In genomic region chr7:43872401-43873165, GRCh38 we compare ENCODE assay signal across 8 cellular contexts. TPM values are rescaled to one million over a fixed set of nuclear protein-coding genes. Genes with fewer than 3 reads are reported as not detected.
DNase-seq lines count a peak whose midpoint lies in the region; ATAC-seq and TF ChIP-seq lines count a peak whose summit lies in the region.

No MANE protein-coding gene starts in this region.

- no peak overlapping the region for H2AFZ ChIP-seq in mammary epithelial cell (ENCODE audit: low read depth, low read length)

- WGBS in mammary epithelial cell (ENCODE audit: low coverage, missing lambda C conversion rate) = 70% methylated on average over 7 of the region's 7 CpGs
- WGBS in testis, 2 donors = 36 to 44% methylated on average over 7 of the region's 7 CpGs

- H4K20me1 ChIP-seq in mammary epithelial cell (ENCODE audit: insufficient read depth, low read length) = no peaks in the 10 kb centered on the region

- ATAC-seq in GM21737 (IDR thresholded peaks at IDR 0.05; ENCODE audit: unreplicated experiment) = no peak
- no peak for ATAC-seq in HG03108 (IDR thresholded peaks at IDR 0.05; ENCODE audit: unreplicated experiment)

- H3K4me2 ChIP-seq in mammary epithelial cell (ENCODE audit: insufficient read depth, low read depth, low read length) = peak overlapping the region; percentile 13

- H3K9me3 ChIP-seq in mammary epithelial cell (replicated peaks; ENCODE audit: insufficient read depth, low read length) = peaks cover 9% of the 10 kb centered on the region
- H3K9me3 ChIP-seq in testis = no peaks in the 10 kb centered on the region

- TF ChIP-seq POLR2A in testis (IDR thresholded peaks at IDR 0.05) = no peak

- peak; percentile 79 for DNase-seq in HPDE6-E6E7 (ENCODE audit: extremely low spot score)
- peak; percentile 81 for DNase-seq in mammary epithelial cell
- peak; percentile 85 for DNase-seq in iris pigment epithelial cell (ENCODE audit: low read depth)
- peak; percentile 53 for DNase-seq in testis
- DNase-seq in T-helper 9 cell = no peak
- DNase-seq in NCI-H1105 treated with DMSO at 0.1 percent for 48 hours (lab: John Stamatoyannopoulos, UW) = no peak

- no peak overlapping the region for H3K4me3 ChIP-seq in mammary epithelial cell (replicated peaks in 1 of 3; ENCODE audit: insufficient read depth in 1 of 3, low read depth in 2 of 3, low read length in 3 of 3)
- H3K4me3 ChIP-seq in testis = no peak overlapping the region

- H3K27me3 ChIP-seq in mammary epithelial cell (ENCODE audit: insufficient read depth, low read length) (no peaks in the 10 kb centered on the region), testis (no peaks in the 10 kb centered on the region)

- TF ChIP-seq CTCF in mammary epithelial cell (conservative IDR thresholded peaks at IDR 0.05 in 1 of 2, IDR thresholded peaks at IDR 0.05 in 1 of 2; ENCODE audit: extremely low read depth in 1 of 2, insufficient read depth in 1 of 2, low read depth in 1 of 2, low read length in 2 of 2) (no peak), testis (IDR thresholded peaks at IDR 0.05) (no peak)

- peaks cover 23% of the 10 kb centered on the region for H3K79me2 ChIP-seq in mammary epithelial cell (ENCODE audit: insufficient read depth, low read length)

- peaks cover 42% of the 10 kb centered on the region for H3K4me1 ChIP-seq in mammary epithelial cell (ENCODE audit: insufficient read depth, low read length)
- H3K4me1 ChIP-seq in testis = peaks cover 10% of the 10 kb centered on the region

- dilution Hi-C loops in mammary epithelial cell (cut with HindIII; ENCODE audit: low sequenced_read_pairs) = no loop called here

- intact Hi-C loops in mammary epithelial cell (cut with micrococcal nuclease) (no loop called here), testis (cut with DNase I; ENCODE audit: low total_unique reads) (no loop called here)

- H3K27ac ChIP-seq in mammary epithelial cell (ENCODE audit: insufficient read depth, low read depth, low read length) (peak overlapping the region; percentile 43), testis (peak overlapping the region in 1 of 2 donors; percentile 42)

- BruUV-seq in mammary epithelial cell (replicated peaks; lab: Mats Ljungman, UMichigan) = TSS peak; percentile 20

- CTCF ChIA-PET in mammary epithelial cell (lab: Charles Lee; ENCODE audit: low non-redundant PET) = no interaction called here

- H3K9ac ChIP-seq in mammary epithelial cell (ENCODE audit: insufficient read depth, low read length) = peak overlapping the region; percentile 48

- H3K36me3 ChIP-seq in mammary epithelial cell (ENCODE audit: insufficient read depth, low read length) (peaks cover 13% of the 10 kb centered on the region), testis (ENCODE audit: low read depth, missing control alignments) (no peaks in the 10 kb centered on the region)

- in situ Hi-C loops in mammary epithelial cell (cut with MboI; ENCODE audit: low sequenced_read_pairs in 2 of 2) = no loop called here

RNA-seq across cellular contexts. Expression of gene MRPS24, which starts 3.3 kb away (rescaled TPM):
- total RNA-seq in mammary epithelial cell (100 to 1,000 TPM in 1 of 2 donors, 10 to 100 TPM in 1; 49.0 to 114 TPM), testis (10 to 100 TPM; 71.1 to 80.8 TPM)
- polyA plus RNA-seq in mammary epithelial cell (149 TPM), testis (ENCODE audit: insufficient read depth, low read depth, low replicate concordance) (115 TPM)
- 144 TPM for polyA minus RNA-seq in mammary epithelial cell

RNA-seq across cellular contexts. Expression of gene URGCP, which starts 33.8 kb away (rescaled TPM):
- 10 to 100 TPM; 28.0 to 40.5 TPM for total RNA-seq in mammary epithelial cell
- 21.8 TPM for polyA plus RNA-seq in mammary epithelial cell
- polyA minus RNA-seq in mammary epithelial cell = 76.9 TPM
- 10 to 100 TPM; 24.9 to 33.0 TPM for total RNA-seq in testis
- 20.1 TPM for polyA plus RNA-seq in testis (ENCODE audit: insufficient read depth, low read depth, low replicate concordance)

RNA-seq across cellular contexts. Expression of gene UBE2D4, which starts 53.7 kb away (rescaled TPM):
- total RNA-seq in mammary epithelial cell = 1 to 10 TPM; 3.9 to 7.7 TPM
- 8.7 TPM for polyA plus RNA-seq in mammary epithelial cell
- 8.8 TPM for polyA minus RNA-seq in mammary epithelial cell
- total RNA-seq in testis = 10 to 100 TPM; 15.8 to 18.3 TPM
- 18.6 TPM for polyA plus RNA-seq in testis (ENCODE audit: insufficient read depth, low read depth, low replicate concordance)

Comparison
In these comparisons a context has a peak if more than half of its experiments do, and no peak if none do; other contexts are left out.
1. DNase-seq: peak in HPDE6-E6E7 (single experiment), mammary epithelial cell (single experiment), iris pigment epithelial cell (single experiment) and testis (single experiment); none in T-helper 9 cell (single experiment) and NCI-H1105 treated with DMSO at 0.1 percent for 48 hours (single experiment).